In the genomic region with DNA sequence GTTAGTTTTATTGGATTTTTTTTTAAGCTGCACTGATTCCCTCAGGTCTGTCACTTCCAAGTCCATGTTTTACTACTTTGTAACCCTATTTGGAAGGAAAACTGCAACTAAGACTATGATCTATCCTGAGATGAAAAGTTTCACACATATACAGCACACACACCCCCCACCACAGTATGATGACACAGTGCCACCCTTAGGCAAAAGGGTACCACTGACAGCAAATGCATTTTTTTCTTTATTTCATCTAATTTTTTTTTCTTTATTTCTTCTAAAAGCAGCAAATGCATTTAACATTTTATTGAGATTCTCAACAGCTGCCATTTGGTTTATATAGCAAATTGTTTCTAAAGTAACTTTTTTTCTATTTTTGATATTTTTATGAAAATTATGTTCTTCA, we compare ENCODE assay signal across 8 cellular contexts. TPM values are rescaled to one million over a fixed set of nuclear protein-coding genes. Genes with fewer than 3 reads are reported as not detected.
A peak's percentile ranks its signal among the peaks of the same experiment; 100 is the strongest.
DNase-seq lines count a peak whose midpoint lies in the region; ATAC-seq, FAIRE-seq and TF ChIP-seq lines count a peak whose summit lies in the region.

No MANE protein-coding gene starts in this region.

- H3K4me2 ChIP-seq in fibroblast of lung (ENCODE audit: extremely low read depth, insufficient read depth, low read length): no peak overlapping the region

- H3K9me3 ChIP-seq in WERI-Rb-1 (ENCODE audit: severe bottlenecking): no peaks in the 10 kb centered on the region
- H3K9me3 ChIP-seq in fibroblast of lung (ENCODE audit: control insufficient read depth, insufficient read depth, low read depth, low read length): no peaks in the 10 kb centered on the region
- no peaks in the 10 kb centered on the region for H3K9me3 ChIP-seq in thyroid gland

- DNase-seq in D721Med (ENCODE audit: insufficient read length, low spot score) (no peak), HuH-7 (ENCODE audit: low spot score) (peak; percentile 53), WERI-Rb-1 (peak; percentile 28), fibroblast of lung (ENCODE audit: low read depth in 2 of 2) (peak; percentile 24 to 52), thyroid gland (no peak), HPDE6-E6E7 (ENCODE audit: extremely low spot score) (no peak)

- no peaks in the 10 kb centered on the region for H3K36me3 ChIP-seq in WERI-Rb-1
- H3K36me3 ChIP-seq in fibroblast of lung (ENCODE audit: control insufficient read depth, insufficient read depth, low read length): no peaks in the 10 kb centered on the region
- H3K36me3 ChIP-seq in thyroid gland: no peaks in the 10 kb centered on the region

- no peaks in the 10 kb centered on the region for H4K20me1 ChIP-seq in fibroblast of lung (ENCODE audit: control insufficient read depth, extremely low read depth, insufficient read depth, low read length)

- ATAC-seq in GM21381 (IDR thresholded peaks at IDR 0.05; ENCODE audit: unreplicated experiment) (no peak), HG02840 (IDR thresholded peaks at IDR 0.05; ENCODE audit: low FRiP score, unreplicated experiment) (no peak)

- H3K79me2 ChIP-seq in fibroblast of lung (ENCODE audit: control insufficient read depth, insufficient read depth, low read length): no peaks in the 10 kb centered on the region

- H3K27ac ChIP-seq in WERI-Rb-1 (no peak overlapping the region), fibroblast of lung (ENCODE audit: insufficient read depth, low read length) (no peak overlapping the region), thyroid gland (no peak overlapping the region)

- H2AFZ ChIP-seq in fibroblast of lung (ENCODE audit: low read length): no peak overlapping the region

- H3K27me3 ChIP-seq in WERI-Rb-1 (ENCODE audit: insufficient read depth, low read depth, severe bottlenecking) (no peaks in the 10 kb centered on the region), fibroblast of lung (ENCODE audit: control insufficient read depth, insufficient read depth, low read length) (no peaks in the 10 kb centered on the region), thyroid gland (no peaks in the 10 kb centered on the region)

- no peak overlapping the region for H3K9ac ChIP-seq in fibroblast of lung (ENCODE audit: insufficient read depth, low read length)

- intact Hi-C loops in thyroid gland (cut with DNase I): no loop called here

- H3K4me3 ChIP-seq in WERI-Rb-1 (ENCODE audit: low read depth, low read length): no peak overlapping the region
- no peak overlapping the region for H3K4me3 ChIP-seq in fibroblast of lung (replicated peaks in 1 of 4; ENCODE audit: control extremely low read depth in 1 of 4, insufficient read depth in 1 of 4, low read depth in 3 of 4, low read length in 4 of 4)
- H3K4me3 ChIP-seq in thyroid gland (replicated peaks in 1 of 3): no peak overlapping the region

- H3K4me1 ChIP-seq in fibroblast of lung (ENCODE audit: control insufficient read depth, extremely low read depth, insufficient read depth, low read length) (no peaks in the 10 kb centered on the region), thyroid gland (no peaks in the 10 kb centered on the region)

- TF ChIP-seq CTCF in D721Med (IDR thresholded peaks at IDR 0.05; ENCODE audit: insufficient read depth, missing control alignments): peak; percentile 68
- TF ChIP-seq CTCF in WERI-Rb-1 (IDR thresholded peaks at IDR 0.05; ENCODE audit: low read depth, low read length): peak; percentile 62
- peak; percentile 21 to 39 for TF ChIP-seq CTCF in fibroblast of lung (conservative IDR thresholded peaks at IDR 0.05 in 1 of 2, IDR thresholded peaks at IDR 0.05 in 1 of 2; ENCODE audit: low read depth in 1 of 2, low read length in 2 of 2)
- peak in 4 of 6 experiments; percentile 26 to 47 (median 38) for TF ChIP-seq CTCF in thyroid gland (IDR thresholded peaks at IDR 0.05)

- no peak for FAIRE-seq in D721Med (lab: Jason Lieb, UNC)

- TF ChIP-seq POLR2A in thyroid gland (IDR thresholded peaks at IDR 0.05): no peak

RNA-seq across cellular contexts. Expression of gene NGRN, which starts 21.2 kb away (rescaled TPM):
- 96.1 and 96.8 TPM in 2 replicates for total RNA-seq in fibroblast of lung
- 55.3 and 58.7 TPM in 2 replicates for polyA plus RNA-seq in fibroblast of lung
- polyA plus RNA-seq in fibroblast of lung (2012): 50.7 and 54.0 TPM in 2 replicates
- polyA minus RNA-seq in fibroblast of lung (ENCODE audit: low replicate concordance): 23.5 and 24.6 TPM in 2 replicates
- 100 to 1,000 TPM in 1 of 4 donors, 10 to 100 TPM in 3; 80.7 to 159 (median 96.4) TPM for total RNA-seq in thyroid gland

RNA-seq across cellular contexts. Expression of gene TTLL13, which starts 37.3 kb away (rescaled TPM):
- total RNA-seq in fibroblast of lung (under 0.01 TPM in 1 of 2 replicates, not detected in the other), thyroid gland (under 1 TPM in 2 of 4 donors, not detected in 2; 0.13 to 0.22 TPM)
- polyA plus RNA-seq in fibroblast of lung: 0.03 and 0.08 TPM in 2 replicates
- polyA plus RNA-seq in fibroblast of lung (2012): not detected in 2 replicates
- not detected in 2 replicates for polyA minus RNA-seq in fibroblast of lung (ENCODE audit: low replicate concordance)

RNA-seq across cellular contexts. Expression of gene GDPGP1, which starts 52.7 kb away (rescaled TPM):
- total RNA-seq in fibroblast of lung (6.2 and 9.7 TPM in 2 replicates), thyroid gland (10 to 100 TPM in 2 of 4 donors, 1 to 10 TPM in 2; 7.1 to 28.1 (median 13.6) TPM)
- 1.9 and 2.5 TPM in 2 replicates for polyA plus RNA-seq in fibroblast of lung
- 2.3 and 2.8 TPM in 2 replicates for polyA plus RNA-seq in fibroblast of lung (2012)
- polyA minus RNA-seq in fibroblast of lung (ENCODE audit: low replicate concordance): 9.3 and 11.3 TPM in 2 replicates

RNA-seq across cellular contexts. Expression of gene CIB1, which starts 52.9 kb away (rescaled TPM):
- total RNA-seq in fibroblast of lung (17.7 and 27.7 TPM in 2 replicates), thyroid gland (10 to 100 TPM; 24.3 to 90.0 (median 30.8) TPM)
- polyA plus RNA-seq in fibroblast of lung: 42.7 and 62.2 TPM in 2 replicates
- 58.8 and 95.0 TPM in 2 replicates for polyA plus RNA-seq in fibroblast of lung (2012)
- 52.8 and 118 TPM in 2 replicates for polyA minus RNA-seq in fibroblast of lung (ENCODE audit: low replicate concordance)

Comparison
In these comparisons a context has a peak if more than half of its experiments do, and no peak if none do; other contexts are left out.
1. DNase-seq: peak in HuH-7 (single experiment), WERI-Rb-1 (single experiment) and fibroblast of lung (2 of 2); none in D721Med (single experiment), thyroid gland (0 of 2) and HPDE6-E6E7 (single experiment).
2. Peak in every context shown above with its lines, with median percentiles within 50 percentile points of each other: CTCF ChIP-seq.